ENCODE assay signal across 8 cellular contexts in genomic region chr2:189661148-189661956, GRCh38. TPM values are rescaled to one million over a fixed set of nuclear protein-coding genes. Genes with fewer than 3 reads are reported as not detected.
DNase-seq lines count a peak whose midpoint lies in the region; ATAC-seq and TF ChIP-seq lines count a peak whose summit lies in the region.

Gene ASNSD1, plus strand, starts transcription at chr2:189661459. Its CDS starts 4,674 bp downstream, at chr2:189666133.

- no peaks in the 10 kb centered on the region for H3K27me3 Mint-ChIP-seq in activated T-helper 17 cell treated with anti-CD3 and anti-CD28 coated beads, Interleukin-2, amount 50 U/mL, for 72 hours
- H3K27me3 Mint-ChIP-seq in natural killer cell (ENCODE audit: low read depth in 2 of 2): no peaks in the 10 kb centered on the region

- no peak within 1 kb of the TSS for H3K27ac Mint-ChIP-seq in activated T-helper 17 cell treated with anti-CD3 and anti-CD28 coated beads, Interleukin-2, amount 50 U/mL, for 72 hours
- no peak within 1 kb of the TSS for H3K27ac Mint-ChIP-seq in natural killer cell

- no peaks in the 10 kb centered on the region for H3K9me3 Mint-ChIP-seq in activated T-helper 17 cell treated with anti-CD3 and anti-CD28 coated beads, Interleukin-2, amount 50 U/mL, for 72 hours
- no peaks in the 10 kb centered on the region for H3K9me3 Mint-ChIP-seq in natural killer cell

- intact Hi-C loops in natural killer cell (cut with micrococcal nuclease): loop anchor here (1.0 to 10.0 kb wide), 10 partner anchors 13 to 987 kb away; partner anchors contain the start of genes ANKAR, NAB1, ORMDL1 and OSGEPL1

- H3K36me3 Mint-ChIP-seq in activated T-helper 17 cell treated with anti-CD3 and anti-CD28 coated beads, Interleukin-2, amount 50 U/mL, for 72 hours (ENCODE audit: low read depth): peaks cover 27% of the 10 kb centered on the region
- H3K36me3 Mint-ChIP-seq in natural killer cell: no peaks in the 10 kb centered on the region

- peak; percentile 91 for ATAC-seq in activated T-helper 17 cell treated with anti-CD3 and anti-CD28 coated beads, Interleukin-2, amount 50 U/mL, for 72 hours (replicated peaks)
- peak; percentile 90 to 98 (median 93) for ATAC-seq in natural killer cell

- H3K4me1 Mint-ChIP-seq in activated T-helper 17 cell treated with anti-CD3 and anti-CD28 coated beads, Interleukin-2, amount 50 U/mL, for 72 hours: peaks cover 24% of the 10 kb centered on the region
- peaks cover 25 to 31% of the 10 kb centered on the region in 2 donors for H3K4me1 Mint-ChIP-seq in natural killer cell

- H3K4me3 Mint-ChIP-seq in activated T-helper 17 cell treated with anti-CD3 and anti-CD28 coated beads, Interleukin-2, amount 50 U/mL, for 72 hours: no peak within 1 kb of the TSS
- no peak within 1 kb of the TSS for H3K4me3 Mint-ChIP-seq in natural killer cell

- DNase-seq in ELR (ENCODE audit: low read depth) (peak; percentile 100), GOT3 (lab: John Stamatoyannopoulos, UW) (peak; percentile 86), RPMI8226 (peak; percentile 99), fibroblast of peridontal ligament (ENCODE audit: extremely low read depth) (peak; percentile 100), natural killer cell (peak; percentile 98)
- peak; percentile 98 for DNase-seq in stimulated activated naive CD4-positive, alpha-beta T cell treated with Interleukin-2 at 50 U/mL for 16 hours (lab: John Stamatoyannopoulos, UW)

- TF ChIP-seq CTCF in LNCAP (IDR thresholded peaks at IDR 0.05) (peak; percentile 91), natural killer cell (IDR thresholded peaks at IDR 0.05) (peak; percentile 94)

RNA-seq across cellular contexts. Expression of gene ASNSD1, which starts in this region (rescaled TPM):
- total RNA-seq in activated T-helper 17 cell treated with anti-CD3 and anti-CD28 coated beads, Interleukin-2, amount 50 U/mL, for 72 hours: 10 to 100 TPM; 48.4 to 76.7 TPM
- total RNA-seq in natural killer cell: 10 to 100 TPM; 17.5 to 30.4 (median 30.3) TPM

Comparison
In these comparisons a context has a peak if more than half of its experiments do, and no peak if none do; other contexts are left out.
1. Peak in every context shown above with its lines: DNase-seq and ATAC-seq.